In the genomic region with DNA sequence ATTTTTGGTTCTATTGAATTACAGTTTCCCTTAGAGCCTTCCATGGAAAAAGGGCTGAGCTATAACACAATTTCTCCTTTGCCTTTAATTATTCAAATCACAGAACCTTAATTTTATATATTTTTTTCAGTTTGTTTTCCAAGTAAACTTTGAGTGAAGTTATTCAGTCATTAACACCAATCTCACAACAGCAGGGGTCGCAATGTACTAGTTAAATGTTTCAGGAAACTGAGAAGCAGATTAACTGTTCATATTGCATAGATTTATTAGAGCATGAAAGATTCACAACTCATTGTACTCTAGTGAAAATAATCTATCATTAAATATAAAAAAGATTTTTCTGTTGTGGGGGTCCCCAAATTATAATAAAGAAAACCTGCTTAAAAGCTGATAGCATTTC, we compare ENCODE assay signal across 8 cellular contexts.
DNase-seq lines count a peak whose midpoint lies in the region; ATAC-seq and TF ChIP-seq lines count a peak whose summit lies in the region.

No MANE protein-coding gene starts in this region.

- no peaks in the 10 kb centered on the region for H3K4me1 Mint-ChIP-seq in Caco-2 (ENCODE audit: low read depth, unreplicated experiment)

- H3K9me3 Mint-ChIP-seq in Caco-2 (ENCODE audit: unreplicated experiment), result peaks cover 15% of the 10 kb centered on the region

- no TSS peak for BruUV-seq in Caco-2 (replicated peaks; lab: Mats Ljungman, UMichigan)

- H3K36me3 Mint-ChIP-seq in Caco-2 (ENCODE audit: insufficient read depth, unreplicated experiment), result no peaks in the 10 kb centered on the region

- H3K36me3 ChIP-seq in Caco-2 (ENCODE audit: control insufficient read depth, insufficient read depth, low read length), result no peaks in the 10 kb centered on the region

- H3K4me3 Mint-ChIP-seq in Caco-2 (ENCODE audit: unreplicated experiment), result no peak overlapping the region

- no peaks in the 10 kb centered on the region for H3K4me1 ChIP-seq in Caco-2

- no peaks in the 10 kb centered on the region for H3K9me3 ChIP-seq in Caco-2

- peak; percentile 43 to 44 for TF ChIP-seq CTCF in Caco-2 (IDR thresholded peaks at IDR 0.05; ENCODE audit: insufficient read depth in 1 of 2, low read depth in 1 of 2, low read length in 1 of 2, severe bottlenecking in 1 of 2, unreplicated experiment in 1 of 2)

- no peaks in the 10 kb centered on the region for H3K27me3 ChIP-seq in Caco-2 (replicated peaks; ENCODE audit: control insufficient read depth, insufficient read depth, low read length)

- H3K4me3 ChIP-seq in Caco-2 (ENCODE audit: low read depth, low read length), result no peak overlapping the region

- intact Hi-C loops in Caco-2 (cut with micrococcal nuclease; ENCODE audit: unreplicated experiment), result loop anchor here (1.0 to 2.0 kb wide), 4 partner anchors 64 to 447 kb away; a partner anchor contains a TSS
- intact Hi-C loops in posterior cingulate gyrus (cut with DNase I), result no loop called here

- H3K27me3 Mint-ChIP-seq in Caco-2 (ENCODE audit: insufficient read depth, unreplicated experiment), result no peaks in the 10 kb centered on the region

- peak; percentile 45 for ATAC-seq in HG02885 (IDR thresholded peaks at IDR 0.05; ENCODE audit: poor library complexity, unreplicated experiment)

- CTCF ChIA-PET in Caco-2 (lab: Charles Lee), result interaction anchor here (1.1 to 1.2 kb wide), 2 partner anchors 64 to 917 kb away, joined by 3 to 4 read pairs; a partner anchor contains a TSS
- CTCF ChIA-PET in HEK293T (lab: Yijun Ruan, JAX), result no interaction called here

- no peak overlapping the region for H3K27ac Mint-ChIP-seq in Caco-2 (ENCODE audit: unreplicated experiment)

- POLR2A ChIA-PET in Caco-2 (lab: Charles Lee) (no interaction called here), HEK293T (lab: Yijun Ruan, JAX) (no interaction called here)

- DNase-seq in Caco-2 (peak; percentile 36 to 37), SW480 (ENCODE audit: low spot score) (peak; percentile 34), iPS-NIHi7 (ENCODE audit: extremely low spot score) (peak; percentile 7), HEK293T (ENCODE audit: extremely low spot score) (no peak), posterior cingulate gyrus (no peak), epidermal melanocyte (ENCODE audit: insufficient read length, low spot score) (no peak)
- DNase-seq in activated effector memory CD4-positive, alpha-beta T cell treated with anti-CD3 and anti-CD28 coated beads, Interleukin-2, amount 50 U/mL, for 16 hours, result no peak

TF ChIP-seq in HEK293T, 16 proteins besides CTCF, POLR2A, EP300 and RAD21:
- TF ChIP-seq NFRKB (IDR thresholded peaks at IDR 0.05), result no peak
TF ChIP-seq in HEK293T: peak in this region for 0.

Comparison
In these comparisons a context has a peak if more than half of its experiments do, and no peak if none do; other contexts are left out.
1. DNase-seq: peak in Caco-2 (2 of 2), SW480 (single experiment) and iPS-NIHi7 (single experiment); none in HEK293T (single experiment), posterior cingulate gyrus (0 of 10), activated effector memory CD4-positive, alpha-beta T cell treated with anti-CD3 and anti-CD28 coated beads, Interleukin-2, amount 50 U/mL, for 16 hours (single experiment) and epidermal melanocyte (single experiment).